In genomic region chr3:158420654-158421396, GRCh38 we compare ENCODE assay signal across 11 cellular contexts.
A peak's percentile ranks its signal among the peaks of the same experiment; 100 is the strongest.
DNase-seq lines count a peak whose midpoint lies in the region; ATAC-seq and TF ChIP-seq lines count a peak whose summit lies in the region.
"Had no signal": no experiment of that assay in that cellular context is flagged by ENCODE, and none has a peak within 500 bp of the region (broad histone marks: within the 10 kb centered on the region; RNA-seq: fewer than 3 reads in every experiment).

No MANE protein-coding gene starts in this region.

- peak overlapping the region; percentile 71 for H3K4me2 ChIP-seq in OCI-LY3 (ENCODE audit: low read length)

- H2AFZ ChIP-seq in OCI-LY3 (ENCODE audit: low read depth, low read length), result no peak overlapping the region

- H3K4me1 Mint-ChIP-seq in activated T-cell treated with anti-CD3 and anti-CD28 coated beads, Interleukin-2, amount 50 U/mL, for 72 hours (ENCODE audit: low read depth), result peaks cover 18% of the 10 kb centered on the region
- peaks cover 8% of the 10 kb centered on the region for H3K4me1 Mint-ChIP-seq in stimulated activated effector memory CD8-positive, alpha-beta T cell treated with anti-CD3 and anti-CD28 coated beads, Interleukin-12 subunit alpha, Interleukin-12 subunit beta, amount 100 ng/mL, for 72 hours
- no peaks in the 10 kb centered on the region for H3K4me1 Mint-ChIP-seq in CD4-positive, alpha-beta T cell (ENCODE audit: low read depth)

- no peaks in the 10 kb centered on the region for H4K20me1 ChIP-seq in OCI-LY3 (ENCODE audit: insufficient read depth, low read length)

- H3K36me3 ChIP-seq in OCI-LY3 (replicated peaks; ENCODE audit: low read depth, low read length), result no peaks in the 10 kb centered on the region

- TF ChIP-seq CTCF in OCI-LY3 (IDR thresholded peaks at IDR 0.05; ENCODE audit: low read depth, low read length), result no peak
- TF ChIP-seq CTCF in CD4-positive, alpha-beta T cell (IDR thresholded peaks at IDR 0.05), result no peak

- H3K27ac Mint-ChIP-seq in activated T-cell treated with anti-CD3 and anti-CD28 coated beads, Interleukin-2, amount 50 U/mL, for 72 hours, result no peak overlapping the region
- H3K27ac Mint-ChIP-seq in stimulated activated effector memory CD8-positive, alpha-beta T cell treated with anti-CD3 and anti-CD28 coated beads, Interleukin-12 subunit alpha, Interleukin-12 subunit beta, amount 100 ng/mL, for 72 hours, result no peak overlapping the region
- no peak overlapping the region for H3K27ac Mint-ChIP-seq in CD4-positive, alpha-beta T cell
- H3K27ac Mint-ChIP-seq: CD8-positive, alpha-beta memory T cell had no signal

- peaks cover 4 to 7% of the 10 kb centered on the region in 2 donors for H3K36me3 Mint-ChIP-seq in activated T-cell treated with anti-CD3 and anti-CD28 coated beads, Interleukin-2, amount 50 U/mL, for 72 hours (ENCODE audit: insufficient read depth in 2 of 2)
- no peaks in the 10 kb centered on the region for H3K36me3 Mint-ChIP-seq in stimulated activated effector memory CD8-positive, alpha-beta T cell treated with anti-CD3 and anti-CD28 coated beads, Interleukin-12 subunit alpha, Interleukin-12 subunit beta, amount 100 ng/mL, for 72 hours
- H3K36me3 Mint-ChIP-seq in CD4-positive, alpha-beta T cell (ENCODE audit: low read depth), result peaks cover 17% of the 10 kb centered on the region

- peak overlapping the region; percentile 35 to 44 for H3K4me3 Mint-ChIP-seq in activated T-cell treated with anti-CD3 and anti-CD28 coated beads, Interleukin-2, amount 50 U/mL, for 72 hours
- no peak overlapping the region for H3K4me3 Mint-ChIP-seq in stimulated activated effector memory CD8-positive, alpha-beta T cell treated with anti-CD3 and anti-CD28 coated beads, Interleukin-12 subunit alpha, Interleukin-12 subunit beta, amount 100 ng/mL, for 72 hours
- H3K4me3 Mint-ChIP-seq in CD4-positive, alpha-beta T cell, result no peak overlapping the region
- H3K4me3 Mint-ChIP-seq: CD8-positive, alpha-beta memory T cell had no signal

- POLR2A ChIA-PET in CD4-positive, alpha-beta T cell (lab: Charles Lee), result no interaction called here

- peak overlapping the region; percentile 44 for H3K4me3 ChIP-seq in OCI-LY3 (ENCODE audit: low read length)

- no peaks in the 10 kb centered on the region for H3K27me3 Mint-ChIP-seq in activated T-cell treated with anti-CD3 and anti-CD28 coated beads, Interleukin-2, amount 50 U/mL, for 72 hours (ENCODE audit: low read depth)
- no peaks in the 10 kb centered on the region for H3K27me3 Mint-ChIP-seq in CD4-positive, alpha-beta T cell
- H3K27me3 Mint-ChIP-seq: CD8-positive, alpha-beta memory T cell had no signal

- no peak for DNase-seq in activated T-cell treated with anti-CD3 and anti-CD28 coated beads, Interleukin-2, amount 50 U/mL, for 72 hours
- no peak for DNase-seq in activated T-cell treated with anti-CD3 and anti-CD28 coated beads for 4 hours
- no peak for DNase-seq in stimulated activated effector memory CD8-positive, alpha-beta T cell treated with anti-CD3 and anti-CD28 coated beads, Interleukin-12 subunit alpha, Interleukin-12 subunit beta, amount 100 ng/mL, for 72 hours (ENCODE audit: low spot score in 2 of 2)
- DNase-seq in GOT3 (lab: John Stamatoyannopoulos, UW), result no peak
- no peak for DNase-seq in CD4-positive, alpha-beta T cell
- DNase-seq in NCI-H774 (lab: John Stamatoyannopoulos, UW), result no peak
- DNase-seq: CD8-positive, alpha-beta memory T cell; islet precursor cell; NCI-H345 had no signal

- H3K27ac ChIP-seq in OCI-LY3 (ENCODE audit: low read length), result peak overlapping the region; percentile 78
- no peak overlapping the region for H3K27ac ChIP-seq in CD4-positive, alpha-beta T cell (ENCODE audit: low read depth, low read length)

- H3K9me3 Mint-ChIP-seq in activated T-cell treated with anti-CD3 and anti-CD28 coated beads, Interleukin-2, amount 50 U/mL, for 72 hours, result peaks cover 4 to 9% of the 10 kb centered on the region in 2 donors
- H3K9me3 Mint-ChIP-seq in stimulated activated effector memory CD8-positive, alpha-beta T cell treated with anti-CD3 and anti-CD28 coated beads, Interleukin-12 subunit alpha, Interleukin-12 subunit beta, amount 100 ng/mL, for 72 hours, result no peaks in the 10 kb centered on the region
- peaks cover 5% of the 10 kb centered on the region for H3K9me3 Mint-ChIP-seq in CD4-positive, alpha-beta T cell

- no peaks in the 10 kb centered on the region for H3K27me3 ChIP-seq in OCI-LY3 (ENCODE audit: low read depth, low read length)
- H3K27me3 ChIP-seq in CD4-positive, alpha-beta T cell (ENCODE audit: control insufficient read depth, insufficient read depth, low read length), result no peaks in the 10 kb centered on the region

- CTCF ChIA-PET in CD4-positive, alpha-beta T cell (lab: Charles Lee), result no interaction called here

- no peaks in the 10 kb centered on the region for H3K9me3 ChIP-seq in OCI-LY3 (ENCODE audit: insufficient read depth, low read length)
- H3K9me3 ChIP-seq in CD4-positive, alpha-beta T cell (ENCODE audit: control insufficient read depth, low read length), result no peaks in the 10 kb centered on the region

- H3K79me2 ChIP-seq in OCI-LY3 (ENCODE audit: low read length), result no peaks in the 10 kb centered on the region

- H3K4me1 ChIP-seq in OCI-LY3 (ENCODE audit: low read length), result peaks cover 27% of the 10 kb centered on the region

- peak overlapping the region; percentile 22; the same call in 1 of the 2 replicates for H3K9ac ChIP-seq in OCI-LY3 (ENCODE audit: low read length)

- ATAC-seq in activated T-cell treated with anti-CD3 and anti-CD28 coated beads, Interleukin-2, amount 50 U/mL, for 72 hours (replicated peaks in 1 of 2), result peak; percentile 97 to 99
- ATAC-seq in HG02642 (IDR thresholded peaks at IDR 0.05; ENCODE audit: poor library complexity, unreplicated experiment), result peak; percentile 97
- peak; percentile 90 for ATAC-seq in stimulated activated effector memory CD8-positive, alpha-beta T cell treated with anti-CD3 and anti-CD28 coated beads, Interleukin-12 subunit alpha, Interleukin-12 subunit beta, amount 100 ng/mL, for 72 hours
- ATAC-seq in CD4-positive, alpha-beta T cell (ENCODE audit: poor library complexity), result no peak

- intact Hi-C loops in CD4-positive, alpha-beta T cell (cut with DNase I, micrococcal nuclease), result no loop called here

Comparison
In these comparisons a context has a peak if more than half of its experiments do, and no peak if none do; other contexts are left out.
1. H3K4me3 Mint-ChIP-seq: peak in activated T-cell treated with anti-CD3 and anti-CD28 coated beads, Interleukin-2, amount 50 U/mL, for 72 hours (2 of 2); none in stimulated activated effector memory CD8-positive, alpha-beta T cell treated with anti-CD3 and anti-CD28 coated beads, Interleukin-12 subunit alpha, Interleukin-12 subunit beta, amount 100 ng/mL, for 72 hours (single experiment) and CD4-positive, alpha-beta T cell (single experiment).